In the genomic region with DNA sequence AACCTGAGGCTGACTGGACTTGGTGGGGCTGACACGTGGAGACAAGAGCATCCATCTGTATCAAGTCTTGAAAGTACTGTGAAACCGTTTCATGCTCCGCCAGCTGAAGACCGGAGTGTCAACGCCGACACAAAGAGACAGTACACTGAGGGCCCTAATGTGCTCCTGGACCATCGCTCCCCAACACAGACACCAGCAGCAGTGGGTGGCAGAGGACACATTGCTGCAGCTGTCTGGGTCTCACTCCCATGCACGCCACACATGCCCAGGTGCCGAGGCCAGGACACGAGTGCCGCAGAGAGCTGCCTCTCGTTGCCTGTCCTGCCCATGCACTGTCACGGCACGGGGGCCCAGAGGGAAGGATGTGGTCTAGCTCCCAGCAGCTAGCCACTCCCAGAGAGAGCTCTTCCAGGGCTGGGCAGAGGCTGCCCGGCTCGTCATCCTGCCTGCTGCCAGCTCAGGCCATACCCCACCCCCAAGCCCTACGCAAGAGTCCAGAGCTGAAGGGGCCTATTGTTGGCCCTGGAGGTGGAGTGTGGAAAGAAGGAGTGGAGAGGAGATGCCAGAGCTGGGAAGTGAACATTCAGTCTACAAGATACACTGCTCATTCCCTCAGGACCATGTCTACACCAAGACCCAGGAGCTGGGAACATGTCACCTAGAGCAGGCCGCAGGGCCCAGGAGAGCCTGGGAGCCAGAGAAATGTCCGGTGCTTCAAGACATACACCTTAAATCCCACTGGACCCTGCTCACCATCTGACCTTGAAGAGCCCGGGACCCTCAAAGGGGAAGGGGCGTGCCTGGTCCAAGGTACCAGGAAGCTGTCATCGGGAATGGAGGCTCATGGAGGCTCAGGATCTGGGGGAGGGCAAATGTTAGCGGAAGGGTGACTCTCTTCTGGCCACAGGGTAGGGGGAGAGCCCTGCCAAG, we compare ENCODE assay signal across 9 cellular contexts. TPM values are rescaled to one million over a fixed set of nuclear protein-coding genes. Genes with fewer than 3 reads are reported as not detected.
DNase-seq lines count a peak whose midpoint lies in the region; ATAC-seq, FAIRE-seq and TF ChIP-seq lines count a peak whose summit lies in the region.
"Had no signal": no experiment of that assay in that cellular context is flagged by ENCODE, and none has a peak within 500 bp of the region (broad histone marks: within the 10 kb centered on the region; RNA-seq: fewer than 3 reads in every experiment).

No MANE protein-coding gene starts in this region.

- TF ChIP-seq EP300 in GM12878 (IDR thresholded peaks at IDR 0.05; ENCODE audit: borderline replicate concordance in 1 of 2, control insufficient read depth in 1 of 2, low read depth in 2 of 2, low read length in 2 of 2), result no peak

- H3K9me3 ChIP-seq in GM12878 (replicated peaks; ENCODE audit: control insufficient read depth, insufficient read depth, low read length), result no peaks in the 10 kb centered on the region
- no peaks in the 10 kb centered on the region for H3K9me3 ChIP-seq in testis
- H3K9me3 ChIP-seq: thoracic aorta had no signal

- H3K36me3 ChIP-seq in GM12878 (ENCODE audit: control insufficient read depth in 2 of 2, insufficient read depth in 2 of 2, low read length in 1 of 2) (no peaks in the 10 kb centered on the region), testis (ENCODE audit: low read depth, missing control alignments) (no peaks in the 10 kb centered on the region)
- H3K36me3 ChIP-seq: thoracic aorta had no signal

- peak overlapping the region; percentile 45; the same call in 1 of the 2 replicates for H3K4me3 ChIP-seq in GM12878
- no peak overlapping the region for H3K4me3 ChIP-seq in testis
- H3K4me3 ChIP-seq: thoracic aorta had no signal

- peak overlapping the region; percentile 86 for H3K4me2 ChIP-seq in GM12878 (ENCODE audit: control insufficient read depth, insufficient read depth)

- 26% methylated on average over 23 of the region's 23 CpGs for WGBS in GM12878 (ENCODE audit: insufficient coverage, insufficient replicate concordance, low lambda C conversion rate, missing lambda C conversion rate)
- WGBS in testis, 2 donors, result 72 to 81% methylated on average over 5 to 23 of the region's 23 CpGs

- peak; percentile 77 for TF ChIP-seq POLR2A in GM12878 (IDR thresholded peaks at IDR 0.05; ENCODE audit: low read depth, low read length)
- TF ChIP-seq POLR2A in testis (IDR thresholded peaks at IDR 0.05), result no peak

- H3K79me2 ChIP-seq in GM12878 (ENCODE audit: control insufficient read depth, insufficient read depth, low read length), result peaks cover 68% of the 10 kb centered on the region

- TF ChIP-seq RAD21 in GM12878 (IDR thresholded peaks at IDR 0.05; ENCODE audit: insufficient read depth, low read depth, low read length), result no peak

- H3K9ac ChIP-seq in GM12878 (ENCODE audit: control insufficient read depth, insufficient read depth, low read length), result peak overlapping the region; percentile 49

- CTCF ChIA-PET in GM12878 (lab: Yijun Ruan, JAX), result interaction anchor here (0.9 to 3.4 kb wide), 4 partner anchors 8 to 41 kb away, joined by 3 to 22 read pairs (median 4); no protein-coding TSS in a partner anchor

- intact Hi-C loops in GM12878 (cut with micrococcal nuclease; ENCODE audit: unreplicated experiment) (loop anchor here (5.0 to 10.0 kb wide), 2 partner anchors 294 to 358 kb away; partner anchors contain the start of gene PPP1R2), testis (cut with DNase I; ENCODE audit: low total_unique reads) (no loop called here)

- DNase-seq in GM03348 (ENCODE audit: low spot score), result peak; percentile 28
- peak; percentile 98 for DNase-seq in H4 (ENCODE audit: low spot score)
- no peak for DNase-seq in GM12878 (ENCODE audit: low read depth, low spot score)
- DNase-seq in lung microvascular endothelial cell (ENCODE audit: low read depth in 2 of 2), result peak; percentile 50 to 76
- DNase-seq in testis, result peak; percentile 85
- DNase-seq in DMS 273 treated with DMSO at 0.1 percent for 48 hours (lab: John Stamatoyannopoulos, UW), result no peak
- no peak for DNase-seq in NCI-H1436 (lab: John Stamatoyannopoulos, UW)

- RAD21 ChIA-PET in GM12878 (lab: Charles Lee; ENCODE audit: unreplicated experiment), result interaction anchor here (0.6 to 1.4 kb wide), 4 partner anchors 12 to 100 kb away, joined by 3 to 4 read pairs (median 3); no protein-coding TSS in a partner anchor

- in situ Hi-C loops in GM12878 (cut with MboI), result no loop called here

- H4K20me1 ChIP-seq in GM12878 (ENCODE audit: control insufficient read depth, insufficient read depth), result no peaks in the 10 kb centered on the region

- peak overlapping the region; percentile 48 for H2AFZ ChIP-seq in GM12878 (ENCODE audit: control insufficient read depth, low read depth, low read length)

- BruUV-seq in GM12878 (replicated peaks; lab: Mats Ljungman, UMichigan), result no TSS peak

- peak; percentile 61 for ATAC-seq in GM12878

- SMC1A ChIA-PET in GM12878 (lab: Charles Lee; ENCODE audit: uncharacterized antibody, unreplicated experiment), result interaction anchor here (0.8 to 1.1 kb wide), 2 partner anchors 15 to 39 kb away, joined by 3 to 6 read pairs; no protein-coding TSS in a partner anchor

- H3K27ac ChIP-seq in GM12878 (ENCODE audit: control insufficient read depth, insufficient read depth), result peak overlapping the region; percentile 63
- H3K27ac ChIP-seq in testis, result peak overlapping the region in 1 of 2 donors; percentile 29
- H3K27ac ChIP-seq: thoracic aorta had no signal

- POLR2A ChIA-PET in GM12878 (lab: Charles Lee), result interaction anchor here (0.6 kb wide), 1 partner anchor 60 kb away, joined by 5 read pairs; no protein-coding TSS in a partner anchor

- TF ChIP-seq CTCF in GM12878 (IDR thresholded peaks at IDR 0.05 in 2 of 3, conservative IDR thresholded peaks at IDR 0.05 in 1 of 3; ENCODE audit: control insufficient read depth in 2 of 3, extremely low read depth in 1 of 3, insufficient read depth in 1 of 3, low read depth in 3 of 3, low read length in 3 of 3) (no peak), testis (IDR thresholded peaks at IDR 0.05) (no peak)

- H3K4me1 ChIP-seq in GM12878 (ENCODE audit: control insufficient read depth, insufficient read depth, low read length), result peaks cover 62% of the 10 kb centered on the region
- peaks cover 18% of the 10 kb centered on the region for H3K4me1 ChIP-seq in testis

- H3K27me3 ChIP-seq in GM12878 (replicated peaks in 1 of 2; ENCODE audit: control insufficient read depth in 2 of 2, insufficient read depth in 2 of 2, low read length in 1 of 2) (no peaks in the 10 kb centered on the region), testis (no peaks in the 10 kb centered on the region)

- FAIRE-seq in GM12878 (lab: Jason Lieb, UNC), result peak; percentile 95

TF ChIP-seq in PFSK-1, 5 proteins besides CTCF, POLR2A, EP300 and RAD21 (continues in another document):
- TF ChIP-seq TAF1 (IDR thresholded peaks at IDR 0.05; ENCODE audit: borderline replicate concordance, insufficient read depth, low read length), result no peak
- peak; percentile 17 for TF ChIP-seq FOXP2 (optimal IDR thresholded peaks at IDR 0.05; ENCODE audit: borderline replicate concordance, extremely low read depth, extremely low read length, insufficient read depth)
- TF ChIP-seq SIN3A (IDR thresholded peaks at IDR 0.05; ENCODE audit: borderline replicate concordance, insufficient read depth, low read length), result no peak

TF ChIP-seq in GM12878, 131 proteins besides CTCF, POLR2A, EP300 and RAD21 (continues in another document):
- no peak for TF ChIP-seq ZNF207 (IDR thresholded peaks at IDR 0.05; ENCODE audit: borderline replicate concordance)
- no peak; the same call in 1 of the 2 replicates for TF ChIP-seq CBFB (IDR thresholded peaks at IDR 0.05; ENCODE audit: low read depth)

RNA-seq across cellular contexts. Expression of gene TNK2, which starts 7.7 kb away (rescaled TPM):
- total RNA-seq in H4 (2014; rRNA removed; shearing (Covaris generic)), result 3.7 and 6.4 TPM in 2 replicates
- polyA plus RNA-seq in PFSK-1 (2012; ENCODE audit: insufficient read length, low read depth), result 30.6 TPM
- total RNA-seq in GM12878 (2013; cell fraction: nucleolus; rRNA removed), result 30.8 and 36.7 TPM in 2 replicates
- total RNA-seq in GM12878 (2014; rRNA removed), result 12.9 and 13.9 TPM in 2 replicates
- 10.2 and 10.7 TPM in 2 replicates for total RNA-seq in GM12878 (2014; rRNA removed; fragmentation: Illumina TruSeq; extraction: Trizol)
- 47.8 and 49.3 TPM in 2 replicates for total RNA-seq in GM12878 (2021)
- 5.2 TPM for polyA plus RNA-seq in GM12878 (2011; ENCODE audit: low read depth)
- 6.3 and 12.3 TPM in 2 replicates for polyA plus RNA-seq in GM12878 (2011; rRNA removed)
- polyA plus RNA-seq in GM12878 (2011; cell fraction: cytosol; rRNA removed), result 12.7 and 14.8 TPM in 2 replicates
- 133 and 156 TPM in 2 replicates for polyA plus RNA-seq in GM12878 (2011; cell fraction: nucleus; rRNA removed)
- 23.1 and 27.7 TPM in 2 replicates for polyA plus RNA-seq in GM12878 (2012)
- 3.6 and 10.8 TPM in 2 replicates for polyA plus RNA-seq in GM12878 (2014; fragmentation: Illumina TruSeq; extraction: Trizol)
- under 1 TPM; 0.13 to 0.42 TPM for polyA plus RNA-seq in GM12878 (2014; fragmentation: Nextera tagmentation; extraction: Ambion mirVana)
- 35.8 and 48.5 TPM in 2 replicates for polyA plus RNA-seq in GM12878 (2014; rRNA removed)
- 1 to 10 TPM; 2.9 to 3.9 TPM for polyA plus RNA-seq in GM12878 (2016; fragmentation: Nextera tagmentation; extraction: Ambion mirVana)
- polyA minus RNA-seq in GM12878 (2011; rRNA and poly(A)+ RNA removed), result 13.1 and 29.2 TPM in 2 replicates
- polyA minus RNA-seq in GM12878 (2011; cell fraction: cytosol; rRNA and poly(A)+ RNA removed), result 13.3 and 17.2 TPM in 2 replicates
- polyA minus RNA-seq in GM12878 (2011; cell fraction: nucleus; rRNA and poly(A)+ RNA removed), result 20.7 and 34.6 TPM in 2 replicates
- 8.3 and 16.1 TPM in 2 replicates for total RNA-seq in lung microvascular endothelial cell
- 10 to 100 TPM; 71.4 to 71.6 TPM for total RNA-seq in testis
- 43.9 TPM for polyA plus RNA-seq in testis (ENCODE audit: insufficient read depth, low read depth, low replicate concordance)

Comparison
In these comparisons a context has a peak if more than half of its experiments do, and no peak if none do; other contexts are left out.
1. DNase-seq: peak in GM03348 (single experiment), H4 (single experiment), lung microvascular endothelial cell (2 of 2) and testis (single experiment); none in GM12878 (single experiment), DMS 273 treated with DMSO at 0.1 percent for 48 hours (single experiment) and NCI-H1436 (single experiment).